In genomic region chr5:113179156-113179555, GRCh38 we compare ENCODE assay signal across 22 cellular contexts.
A peak's percentile ranks its signal among the peaks of the same experiment; 100 is the strongest.
DNase-seq lines count a peak whose midpoint lies in the region; ATAC-seq, FAIRE-seq and TF ChIP-seq lines count a peak whose summit lies in the region.
"Had no signal": no experiment of that assay in that cellular context is flagged by ENCODE, and none has a peak within 500 bp of the region (broad histone marks: within the 10 kb centered on the region; RNA-seq: fewer than 3 reads in every experiment).

No MANE protein-coding gene starts in this region.

- peak; percentile 70 for FAIRE-seq in islet of Langerhans (lab: Jason Lieb, UNC)
- no peak for FAIRE-seq in RCC 7860 (lab: Jason Lieb, UNC)
- no peak for FAIRE-seq in frontal cortex (lab: Jason Lieb, UNC)
- FAIRE-seq: H1 had no signal

- no peaks in the 10 kb centered on the region for H3K27me3 ChIP-seq in heart right ventricle
- H3K27me3 ChIP-seq in WERI-Rb-1 (ENCODE audit: insufficient read depth, low read depth, severe bottlenecking), result no peaks in the 10 kb centered on the region
- H3K27me3 ChIP-seq: tibial artery had no signal

- H3K4me3 ChIP-seq in heart right ventricle (no peak overlapping the region), WERI-Rb-1 (ENCODE audit: low read depth, low read length) (no peak overlapping the region)
- H3K4me3 ChIP-seq: tibial artery had no signal

- ATAC-seq in heart right ventricle (peak in 5 of 8 donors; percentile 31 to 63 (median 37)), Right ventricle myocardium inferior (no peak)
- ATAC-seq: activated CD8-positive, alpha-beta T cell treated with anti-CD3 and anti-CD28 coated beads for 36 hours had no signal

- H3K27ac ChIP-seq in heart right ventricle (peak overlapping the region in 2 of 10 donors; percentile 49 to 51), WERI-Rb-1 (peak overlapping the region; percentile 90)
- H3K27ac ChIP-seq: tibial artery had no signal

- DNase-seq in heart right ventricle (no peak), Right ventricle myocardium inferior (ENCODE audit: missing footprints) (no peak), WERI-Rb-1 (peak; percentile 94), H4 (ENCODE audit: low spot score) (no peak), RCC 7860 (ENCODE audit: low spot score) (no peak), frontal cortex (ENCODE audit: low spot score in 2 of 2) (no peak)
- DNase-seq in activated T-cell treated with anti-CD3 and anti-CD28 coated beads, Interleukin-2, amount 50 U/mL, for 48 hours, result no peak
- DNase-seq: activated CD8-positive, alpha-beta T cell treated with anti-CD3 and anti-CD28 coated beads for 36 hours; activated T-cell treated with anti-CD3 and anti-CD28 coated beads, Interleukin-2, amount 50 U/mL, for 1 hour; amniotic stem cell; C1 segment of cervical spinal cord; dermis blood vessel endothelial cell; hypothalamus; MV-4-11; NCI-H1930; right cardiac atrium; RPMI8226; stimulated activated CD4-positive, alpha-beta T cell treated with anti-CD3 and anti-CD28 coated beads, Interleukin-12 subunit alpha, Interleukin-12 subunit beta, amount 100 ng/mL, for 4 hours; T1000; tibial artery had no signal

- TF ChIP-seq CTCF in heart right ventricle (IDR thresholded peaks at IDR 0.05) (no peak), WERI-Rb-1 (IDR thresholded peaks at IDR 0.05; ENCODE audit: low read depth, low read length) (no peak)

- no peaks in the 10 kb centered on the region for H3K9me3 ChIP-seq in heart right ventricle
- no peaks in the 10 kb centered on the region for H3K9me3 ChIP-seq in WERI-Rb-1 (ENCODE audit: severe bottlenecking)
- H3K9me3 ChIP-seq: tibial artery had no signal

- H3K36me3 ChIP-seq in heart right ventricle (no peaks in the 10 kb centered on the region), WERI-Rb-1 (peaks cover 79% of the 10 kb centered on the region)
- H3K36me3 ChIP-seq: tibial artery had no signal

- intact Hi-C loops in heart right ventricle (cut with DNase I), result no loop called here
- intact Hi-C loops in Right ventricle myocardium inferior (cut with DNase I), result no loop called here

- peaks cover 0 to 76% (median 43%) of the 10 kb centered on the region in 9 donors for H3K4me1 ChIP-seq in heart right ventricle
